1 cellular context compared by ENCODE assay signal in the genomic region with DNA sequence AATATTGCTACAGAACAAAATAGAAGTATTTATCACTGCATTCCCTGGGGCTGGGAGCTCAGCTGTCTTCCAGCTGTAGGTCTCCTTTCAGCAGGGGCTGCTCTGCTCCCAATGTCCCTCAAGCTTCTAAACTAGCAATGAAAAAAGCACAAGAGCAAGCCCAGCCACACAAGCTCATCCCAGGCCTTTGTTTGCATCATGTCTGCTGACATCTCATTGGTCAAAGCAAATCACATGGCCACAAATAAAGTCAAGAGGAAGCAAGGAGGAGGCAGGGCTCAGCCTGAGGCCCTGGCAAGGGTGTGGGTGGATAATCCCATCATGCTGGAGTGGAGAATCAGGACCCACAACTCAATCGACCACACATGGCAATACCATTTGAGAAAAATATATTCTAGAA.
TF ChIP-seq lines count a peak whose summit lies in the region.

No MANE protein-coding gene starts in this region.

TF ChIP-seq in GM12878, 131 proteins besides CTCF, POLR2A, EP300 and RAD21:
- TF ChIP-seq EGR1 (IDR thresholded peaks at IDR 0.05; ENCODE audit: borderline replicate concordance in 1 of 2, low read depth in 2 of 2, low read length in 2 of 2) (no peak), YBX1 (IDR thresholded peaks at IDR 0.05) (no peak), TAF1 (IDR thresholded peaks at IDR 0.05; ENCODE audit: borderline replicate concordance, low read depth, low read length) (no peak), MEF2B (IDR thresholded peaks at IDR 0.05; ENCODE audit: partially characterized antibody, poor library complexity, severe bottlenecking) (no peak), SMAD1 (IDR thresholded peaks at IDR 0.05; ENCODE audit: low read depth, partially characterized antibody) (no peak), CBX3 (IDR thresholded peaks at IDR 0.05; ENCODE audit: borderline replicate concordance, low read depth) (no peak), PAX5 (IDR thresholded peaks at IDR 0.05; ENCODE audit: borderline replicate concordance, low read depth, low read length) (no peak), SP1 (IDR thresholded peaks at IDR 0.05; ENCODE audit: low read depth, low read length) (no peak), MYB (IDR thresholded peaks at IDR 0.05; ENCODE audit: borderline replicate concordance, low read depth, low read length) (no peak), BHLHE40 (IDR thresholded peaks at IDR 0.05; ENCODE audit: borderline replicate concordance in 1 of 2, low read depth in 2 of 2, low read length in 1 of 2) (no peak)
- TF ChIP-seq, protein P1, sequence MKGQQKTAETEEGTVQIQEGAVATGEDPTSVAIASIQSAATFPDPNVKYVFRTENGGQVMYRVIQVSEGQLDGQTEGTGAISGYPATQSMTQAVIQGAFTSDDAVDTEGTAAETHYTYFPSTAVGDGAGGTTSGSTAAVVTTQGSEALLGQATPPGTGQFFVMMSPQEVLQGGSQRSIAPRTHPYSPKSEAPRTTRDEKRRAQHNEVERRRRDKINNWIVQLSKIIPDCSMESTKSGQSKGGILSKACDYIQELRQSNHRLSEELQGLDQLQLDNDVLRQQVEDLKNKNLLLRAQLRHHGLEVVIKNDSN (IDR thresholded peaks at IDR 0.05; ENCODE audit: borderline replicate concordance, extremely low read length, insufficient read depth, low read depth, low read length): peak; percentile 75
- TF ChIP-seq, protein P2, sequence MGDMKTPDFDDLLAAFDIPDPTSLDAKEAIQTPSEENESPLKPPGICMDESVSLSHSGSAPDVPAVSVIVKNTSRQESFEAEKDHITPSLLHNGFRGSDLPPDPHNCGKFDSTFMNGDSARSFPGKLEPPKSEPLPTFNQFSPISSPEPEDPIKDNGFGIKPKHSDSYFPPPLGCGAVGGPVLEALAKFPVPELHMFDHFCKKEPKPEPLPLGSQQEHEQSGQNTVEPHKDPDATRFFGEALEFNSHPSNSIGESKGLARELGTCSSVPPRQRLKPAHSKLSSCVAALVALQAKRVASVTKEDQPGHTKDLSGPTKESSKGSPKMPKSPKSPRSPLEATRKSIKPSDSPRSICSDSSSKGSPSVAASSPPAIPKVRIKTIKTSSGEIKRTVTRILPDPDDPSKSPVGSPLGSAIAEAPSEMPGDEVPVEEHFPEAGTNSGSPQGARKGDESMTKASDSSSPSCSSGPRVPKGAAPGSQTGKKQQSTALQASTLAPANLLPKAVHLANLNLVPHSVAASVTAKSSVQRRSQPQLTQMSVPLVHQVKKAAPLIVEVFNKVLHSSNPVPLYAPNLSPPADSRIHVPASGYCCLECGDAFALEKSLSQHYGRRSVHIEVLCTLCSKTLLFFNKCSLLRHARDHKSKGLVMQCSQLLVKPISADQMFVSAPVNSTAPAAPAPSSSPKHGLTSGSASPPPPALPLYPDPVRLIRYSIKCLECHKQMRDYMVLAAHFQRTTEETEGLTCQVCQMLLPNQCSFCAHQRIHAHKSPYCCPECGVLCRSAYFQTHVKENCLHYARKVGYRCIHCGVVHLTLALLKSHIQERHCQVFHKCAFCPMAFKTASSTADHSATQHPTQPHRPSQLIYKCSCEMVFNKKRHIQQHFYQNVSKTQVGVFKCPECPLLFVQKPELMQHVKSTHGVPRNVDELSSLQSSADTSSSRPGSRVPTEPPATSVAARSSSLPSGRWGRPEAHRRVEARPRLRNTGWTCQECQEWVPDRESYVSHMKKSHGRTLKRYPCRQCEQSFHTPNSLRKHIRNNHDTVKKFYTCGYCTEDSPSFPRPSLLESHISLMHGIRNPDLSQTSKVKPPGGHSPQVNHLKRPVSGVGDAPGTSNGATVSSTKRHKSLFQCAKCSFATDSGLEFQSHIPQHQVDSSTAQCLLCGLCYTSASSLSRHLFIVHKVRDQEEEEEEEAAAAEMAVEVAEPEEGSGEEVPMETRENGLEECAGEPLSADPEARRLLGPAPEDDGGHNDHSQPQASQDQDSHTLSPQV (IDR thresholded peaks at IDR 0.05): no peak
- TF ChIP-seq, protein P3, sequence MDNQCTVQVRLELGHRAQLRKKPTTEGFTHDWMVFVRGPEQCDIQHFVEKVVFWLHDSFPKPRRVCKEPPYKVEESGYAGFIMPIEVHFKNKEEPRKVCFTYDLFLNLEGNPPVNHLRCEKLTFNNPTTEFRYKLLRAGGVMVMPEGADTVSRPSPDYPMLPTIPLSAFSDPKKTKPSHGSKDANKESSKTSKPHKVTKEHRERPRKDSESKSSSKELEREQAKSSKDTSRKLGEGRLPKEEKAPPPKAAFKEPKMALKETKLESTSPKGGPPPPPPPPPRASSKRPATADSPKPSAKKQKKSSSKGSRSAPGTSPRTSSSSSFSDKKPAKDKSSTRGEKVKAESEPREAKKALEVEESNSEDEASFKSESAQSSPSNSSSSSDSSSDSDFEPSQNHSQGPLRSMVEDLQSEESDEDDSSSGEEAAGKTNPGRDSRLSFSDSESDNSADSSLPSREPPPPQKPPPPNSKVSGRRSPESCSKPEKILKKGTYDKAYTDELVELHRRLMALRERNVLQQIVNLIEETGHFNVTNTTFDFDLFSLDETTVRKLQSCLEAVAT (IDR thresholded peaks at IDR 0.05): no peak
- TF ChIP-seq, protein P4, sequence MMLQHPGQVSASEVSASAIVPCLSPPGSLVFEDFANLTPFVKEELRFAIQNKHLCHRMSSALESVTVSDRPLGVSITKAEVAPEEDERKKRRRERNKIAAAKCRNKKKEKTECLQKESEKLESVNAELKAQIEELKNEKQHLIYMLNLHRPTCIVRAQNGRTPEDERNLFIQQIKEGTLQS (IDR thresholded peaks at IDR 0.05; ENCODE audit: borderline replicate concordance, extremely low read depth, low read depth, low read length): peak; percentile 44; the same call in 1 of the 2 replicates
TF ChIP-seq in GM12878: peak in this region for 2.
